In genomic region chr4:41934813-41935651, GRCh38 we compare ENCODE assay signal across 8 cellular contexts. TPM values are rescaled to one million over a fixed set of nuclear protein-coding genes. Genes with fewer than 3 reads are reported as not detected.
DNase-seq lines count a peak whose midpoint lies in the region; ATAC-seq and TF ChIP-seq lines count a peak whose summit lies in the region.

TSS of gene TMEM33 (plus strand) at chr4:41935429. CDS start at chr4:41935485, 56 bp downstream.

- H3K27ac Mint-ChIP-seq in activated naive CD4-positive, alpha-beta T cell treated with anti-CD3 and anti-CD28 coated beads, Interleukin-2, amount 50 U/mL, for 72 hours = peak within 1 kb of the TSS; percentile 95 to 96

- peaks cover 24 to 37% of the 10 kb centered on the region in 2 donors for H3K36me3 Mint-ChIP-seq in activated naive CD4-positive, alpha-beta T cell treated with anti-CD3 and anti-CD28 coated beads, Interleukin-2, amount 50 U/mL, for 72 hours

- DNase-seq in GM10248 (ENCODE audit: extremely low spot score) (peak; percentile 89), NCI-H1092 treated with DMSO at 0.1 percent for 48 hours (lab: John Stamatoyannopoulos, UW) (peak; percentile 91), SKM-1 (lab: John Stamatoyannopoulos, UW; ENCODE audit: unreplicated experiment) (peak; percentile 89), glomerular visceral epithelial cell (ENCODE audit: extremely low spot score) (peak; percentile 86), osteoblast (ENCODE audit: insufficient read length, low spot score, missing footprints) (peak; percentile 89), thoracic aorta (ENCODE audit: low spot score) (peak; percentile 44)
- DNase-seq in activated naive CD4-positive, alpha-beta T cell treated with anti-CD3 and anti-CD28 coated beads, Interleukin-2, amount 50 U/mL, for 72 hours (ENCODE audit: low spot score in 2 of 2) = peak; percentile 65 to 83

- peaks cover 6% of the 10 kb centered on the region for H3K27me3 ChIP-seq in osteoblast (ENCODE audit: insufficient read depth, low read length)
- no peaks in the 10 kb centered on the region for H3K27me3 ChIP-seq in thoracic aorta (replicated peaks; ENCODE audit: insufficient read depth)

- H3K4me2 ChIP-seq in osteoblast (ENCODE audit: insufficient read depth, low read length) = peak within 1 kb of the TSS; percentile 97

- H3K79me2 ChIP-seq in osteoblast (ENCODE audit: insufficient read depth, low read length) = peaks cover 45% of the 10 kb centered on the region

- peaks cover 11% of the 10 kb centered on the region for H3K4me1 ChIP-seq in osteoblast (ENCODE audit: insufficient read depth, low read length)
- peaks cover 12 to 21% of the 10 kb centered on the region in 2 donors for H3K4me1 ChIP-seq in thoracic aorta (ENCODE audit: control insufficient read depth in 1 of 2, low read depth in 2 of 2)

- H3K9me3 Mint-ChIP-seq in activated naive CD4-positive, alpha-beta T cell treated with anti-CD3 and anti-CD28 coated beads, Interleukin-2, amount 50 U/mL, for 72 hours = peaks cover 6 to 7% of the 10 kb centered on the region in 2 donors

- TF ChIP-seq CTCF in GM10248 (IDR thresholded peaks at IDR 0.05; ENCODE audit: control extremely low read depth, extremely low read depth, low read depth, missing control alignments) (no peak), osteoblast (IDR thresholded peaks at IDR 0.05; ENCODE audit: extremely low read depth, low read depth, low read length) (no peak), thoracic aorta (IDR thresholded peaks at IDR 0.05) (peak; percentile 31)

- peak within 1 kb of the TSS; percentile 80 for H3K27ac ChIP-seq in osteoblast (ENCODE audit: low read depth, low read length)
- peak within 1 kb of the TSS; percentile 40 to 44 for H3K27ac ChIP-seq in thoracic aorta

- POLR2A ChIA-PET in GM10248 (lab: Yijun Ruan, JAX) = no interaction called here

- no peaks in the 10 kb centered on the region for H3K9me3 ChIP-seq in osteoblast (ENCODE audit: low read depth, low read length)
- no peaks in the 10 kb centered on the region for H3K9me3 ChIP-seq in thoracic aorta

- peaks cover 12% of the 10 kb centered on the region for H4K20me1 ChIP-seq in osteoblast (ENCODE audit: insufficient read depth, low read length)

- H3K4me3 ChIP-seq in osteoblast (ENCODE audit: insufficient read depth, low read length) (peak within 1 kb of the TSS; percentile 97), thoracic aorta (peak within 1 kb of the TSS; percentile 82)

- H3K36me3 ChIP-seq in osteoblast (ENCODE audit: insufficient read depth, low read length) (peaks cover 11% of the 10 kb centered on the region), thoracic aorta (peaks cover 4% of the 10 kb centered on the region)

- CTCF ChIA-PET in GM10248 (lab: Yijun Ruan, JAX) = interaction anchor here (0.6 to 1.6 kb wide), 3 partner anchors 16 to 645 kb away, joined by 3 to 4 read pairs (median 4); no protein-coding TSS in a partner anchor

- H2AFZ ChIP-seq in osteoblast (ENCODE audit: low read length) = peak within 1 kb of the TSS; percentile 98

- ATAC-seq in HG02610 (IDR thresholded peaks at IDR 0.05; ENCODE audit: unreplicated experiment) (peak; percentile 92), thoracic aorta (ENCODE audit: insufficient number of reproducible peaks, low FRiP score, low read depth) (peak; percentile 92)
- ATAC-seq in activated naive CD4-positive, alpha-beta T cell treated with anti-CD3 and anti-CD28 coated beads, Interleukin-2, amount 50 U/mL, for 72 hours = peak; percentile 87 to 88

RNA-seq across cellular contexts. Expression of gene TMEM33, which starts in this region (rescaled TPM):
- total RNA-seq in activated naive CD4-positive, alpha-beta T cell treated with anti-CD3 and anti-CD28 coated beads, Interleukin-2, amount 50 U/mL, for 72 hours = 10 to 100 TPM; 38.7 to 45.6 TPM
- total RNA-seq in osteoblast (39.5 and 49.2 TPM in 2 replicates), thoracic aorta (10 to 100 TPM; 20.0 to 32.3 TPM)

Comparison
In these comparisons a context has a peak if more than half of its experiments do, and no peak if none do; other contexts are left out.
1. Peak in every context shown above with its lines: DNase-seq, ATAC-seq, H3K4me3 ChIP-seq and H3K27ac ChIP-seq.